15 cellular contexts compared by ENCODE assay signal in genomic region chr15:100612539-100612938, GRCh38. TPM values are rescaled to one million over a fixed set of nuclear protein-coding genes. Genes with fewer than 3 reads are reported as not detected.
A peak's percentile ranks its signal among the peaks of the same experiment; 100 is the strongest.
DNase-seq lines count a peak whose midpoint lies in the region; ATAC-seq and TF ChIP-seq lines count a peak whose summit lies in the region.
"Had no signal": no experiment of that assay in that cellular context is flagged by ENCODE, and none has a peak within 500 bp of the region (broad histone marks: within the 10 kb centered on the region; RNA-seq: fewer than 3 reads in every experiment).

No MANE protein-coding gene starts in this region.

- H3K4me1 ChIP-seq in upper lobe of right lung (no peaks in the 10 kb centered on the region), hepatocyte (ENCODE audit: insufficient read depth) (no peaks in the 10 kb centered on the region)
- H3K4me1 ChIP-seq: BLaER1, Caco-2 had no signal

- H2AFZ ChIP-seq in hepatocyte, result no peak overlapping the region
- H2AFZ ChIP-seq: GM23248 had no signal

- H3K27ac ChIP-seq in upper lobe of right lung (no peak overlapping the region), hepatocyte (no peak overlapping the region)
- H3K27ac ChIP-seq: 22Rv1, BLaER1, GM23248 had no signal

- H3K27me3 ChIP-seq in upper lobe of right lung (no peaks in the 10 kb centered on the region), hepatocyte (no peaks in the 10 kb centered on the region)
- H3K27me3 ChIP-seq: BLaER1 had no signal

- no peak for TF ChIP-seq CTCF in upper lobe of right lung (IDR thresholded peaks at IDR 0.05)
- TF ChIP-seq CTCF in hepatocyte (IDR thresholded peaks at IDR 0.05; ENCODE audit: poor library complexity), result no peak

- no peak overlapping the region for H3K4me3 ChIP-seq in upper lobe of right lung
- H3K4me3 ChIP-seq in hepatocyte, result no peak overlapping the region
- H3K4me3 ChIP-seq: BLaER1, GM23248 had no signal

- ATAC-seq in upper lobe of right lung, result peak; percentile 36
- no peak for ATAC-seq in HG03135 (IDR thresholded peaks at IDR 0.05; ENCODE audit: unreplicated experiment)
- ATAC-seq in HG03442 (IDR thresholded peaks at IDR 0.05; ENCODE audit: unreplicated experiment), result no peak
- ATAC-seq: HCT116 had no signal

- H3K9me3 ChIP-seq in upper lobe of right lung, result no peaks in the 10 kb centered on the region
- no peaks in the 10 kb centered on the region for H3K9me3 ChIP-seq in hepatocyte (ENCODE audit: low read depth)
- H3K9me3 ChIP-seq: BLaER1, Caco-2 had no signal

- H3K4me2 ChIP-seq in hepatocyte, result no peak overlapping the region
- H3K4me2 ChIP-seq: BLaER1 had no signal

- intact Hi-C loops in upper lobe of right lung (cut with DNase I), result no loop called here

- no peaks in the 10 kb centered on the region for H3K9me2 ChIP-seq in hepatocyte (replicated peaks; ENCODE audit: insufficient read depth)

- WGBS in hepatocyte (ENCODE audit: low lambda C conversion rate, missing lambda C conversion rate), result 90% methylated on average over 2 of the region's 2 CpGs

- no peaks in the 10 kb centered on the region for H4K20me1 ChIP-seq in hepatocyte (ENCODE audit: insufficient read depth, poor library complexity, severe bottlenecking)

- peaks cover 71% of the 10 kb centered on the region for H3K36me3 ChIP-seq in upper lobe of right lung
- H3K36me3 ChIP-seq in hepatocyte (replicated peaks; ENCODE audit: insufficient read depth, low read depth), result no peaks in the 10 kb centered on the region

- DNase-seq in SIG-M5 treated with dmso at 0.1 percent for 504 hours (lab: John Stamatoyannopoulos, UW; ENCODE audit: unreplicated experiment), result peak; percentile 42
- DNase-seq in SIG-M5 (lab: John Stamatoyannopoulos, UW), result no peak
- DNase-seq in NOMO-1 treated with DMSO at 0.1 percent for 48 hours (lab: John Stamatoyannopoulos, UW; ENCODE audit: unreplicated experiment), result peak; percentile 84
- peak; percentile 68 for DNase-seq in SKM-1 treated with dmso at 0.1 percent for 144 hours (lab: John Stamatoyannopoulos, UW; ENCODE audit: unreplicated experiment)
- no peak for DNase-seq in upper lobe of right lung
- DNase-seq in hepatocyte (ENCODE audit: low spot score), result no peak
- DNase-seq: Caco-2; CD8-positive, alpha-beta memory T cell; DND-41; GM23248 had no signal

- peaks cover 20% of the 10 kb centered on the region for H3K79me2 ChIP-seq in hepatocyte

RNA-seq across cellular contexts. Expression of gene ASB7, which starts 10.2 kb away (rescaled TPM):
- 13.1 TPM for total RNA-seq in upper lobe of right lung
- total RNA-seq in hepatocyte, result 13.7 and 17.5 TPM in 2 replicates
- polyA plus RNA-seq in hepatocyte, result 8.5 and 10.3 TPM in 2 replicates

RNA-seq across cellular contexts. Expression of gene LINS1, which starts 10.6 kb away (rescaled TPM):
- total RNA-seq in upper lobe of right lung (18.6 TPM), hepatocyte (26.3 and 38.0 TPM in 2 replicates)
- polyA plus RNA-seq in hepatocyte, result 3.2 and 8.1 TPM in 2 replicates

Comparison
In these comparisons a context has a peak if more than half of its experiments do, and no peak if none do; other contexts are left out.
1. DNase-seq: peak in SIG-M5 treated with dmso at 0.1 percent for 504 hours (single experiment), NOMO-1 treated with DMSO at 0.1 percent for 48 hours (single experiment) and SKM-1 treated with dmso at 0.1 percent for 144 hours (single experiment); none in SIG-M5 (single experiment), upper lobe of right lung (single experiment) and hepatocyte (single experiment).